22 cellular contexts compared by ENCODE assay signal in the genomic region with DNA sequence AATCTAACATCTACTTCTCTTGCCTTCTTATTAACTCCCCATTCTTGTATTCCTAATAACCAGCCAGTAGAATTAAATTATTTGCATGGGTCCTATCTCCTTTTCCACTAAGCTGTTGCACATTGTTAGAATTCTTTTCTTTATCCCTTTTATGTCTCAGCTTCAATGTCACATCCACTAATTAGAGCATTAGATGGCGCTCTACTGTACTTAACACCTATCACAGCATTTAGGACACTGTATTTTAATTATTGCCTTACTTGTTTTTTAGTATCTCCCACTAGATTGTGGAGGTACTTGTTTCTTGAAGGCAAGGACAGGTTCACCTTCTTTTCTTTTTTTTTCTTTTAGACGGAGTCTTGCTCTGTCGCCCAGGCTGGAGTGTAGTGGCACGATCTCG. TPM values are rescaled to one million over a fixed set of nuclear protein-coding genes. Genes with fewer than 3 reads are reported as not detected.
DNase-seq lines count a peak whose midpoint lies in the region; ATAC-seq and TF ChIP-seq lines count a peak whose summit lies in the region.
"Had no signal": no experiment of that assay in that cellular context is flagged by ENCODE, and none has a peak within 500 bp of the region (broad histone marks: within the 10 kb centered on the region; RNA-seq: fewer than 3 reads in every experiment).

No MANE protein-coding gene starts in this region.

- H3K4me1 ChIP-seq in OCI-LY7 (ENCODE audit: insufficient read depth, low read length, poor library complexity, severe bottlenecking), result peaks cover 21% of the 10 kb centered on the region
- peaks cover 20% of the 10 kb centered on the region for H3K4me1 ChIP-seq in lower lobe of right lung
- H3K4me1 ChIP-seq: BE2C had no signal

- no peak overlapping the region for H3K27ac ChIP-seq in OCI-LY7 (ENCODE audit: low read depth, low read length, poor library complexity, severe bottlenecking)
- no peak overlapping the region for H3K27ac ChIP-seq in lower lobe of right lung
- H3K27ac ChIP-seq: thoracic aorta had no signal

- peaks cover 14 to 42% (median 24%) of the 10 kb centered on the region in 4 donors for H3K4me1 Mint-ChIP-seq in naive thymus-derived CD8-positive, alpha-beta T cell

- peak; percentile 37 for DNase-seq in DMS53 (lab: John Stamatoyannopoulos, UW)
- DNase-seq in DMS53 treated with DMSO at 0.1 percent for 48 hours (lab: John Stamatoyannopoulos, UW; ENCODE audit: unreplicated experiment), result no peak
- no peak for DNase-seq in OCI-LY7 (ENCODE audit: low spot score)
- DNase-seq in naive thymus-derived CD8-positive, alpha-beta T cell, result no peak
- DNase-seq in lower lobe of right lung, result no peak
- no peak for DNase-seq in sciatic nerve (ENCODE audit: low spot score)
- DNase-seq: 8988T; activated CD4-positive, alpha-beta T cell treated with anti-CD3 and anti-CD28 coated beads, Interleukin-2, amount 50 U/mL, for 4 hours; activated effector memory CD4-positive, alpha-beta T cell treated with Interleukin-2 at 50 U/mL for 16 hours; amniotic stem cell; BE2C; cortex of kidney; kidney glomerular epithelial cell; NCI-H1105 treated with DMSO at 0.1 percent for 48 hours; NCI-H2107; stimulated activated CD4-positive, alpha-beta T cell treated with anti-CD3 and anti-CD28 coated beads, Interleukin-2, amount 100 ng/mL, for 48 hours; stimulated activated naive CD4-positive, alpha-beta T cell treated with Interleukin-2 at 50 U/mL for 16 hours; T-helper 17 cell had no signal

- H3K36me3 ChIP-seq in OCI-LY7 (ENCODE audit: insufficient read depth, low read length) (peaks cover 23% of the 10 kb centered on the region), lower lobe of right lung (peaks cover 43% of the 10 kb centered on the region)
- H3K36me3 ChIP-seq: BE2C had no signal

- peaks cover 8% of the 10 kb centered on the region; the same call in 1 of the 2 replicates for H3K79me2 ChIP-seq in OCI-LY7 (ENCODE audit: insufficient read depth, low read depth, low read length)

- no peak for ATAC-seq in naive thymus-derived CD8-positive, alpha-beta T cell
- ATAC-seq in GM21390 (IDR thresholded peaks at IDR 0.05; ENCODE audit: unreplicated experiment), result no peak
- no peak for ATAC-seq in lower lobe of right lung
- no peak for ATAC-seq in sciatic nerve
- ATAC-seq: T-helper 17 cell had no signal

- TF ChIP-seq CTCF in GM12873 (IDR thresholded peaks at IDR 0.05; ENCODE audit: insufficient read depth, low read depth, low read length, missing control alignments) (peak; percentile 3), OCI-LY7 (conservative IDR thresholded peaks at IDR 0.05; ENCODE audit: low read length) (peak; percentile 65), lower lobe of right lung (IDR thresholded peaks at IDR 0.05) (no peak)

- H3K9me3 Mint-ChIP-seq in naive thymus-derived CD8-positive, alpha-beta T cell, result no peaks in the 10 kb centered on the region

- no TSS peak for BruUV-seq in OCI-LY7 (replicated peaks; lab: Mats Ljungman, UMichigan)

- CTCF ChIA-PET in OCI-LY7 (lab: Charles Lee; ENCODE audit: unreplicated experiment), result no interaction called here

- no peak overlapping the region for H3K4me2 ChIP-seq in OCI-LY7 (ENCODE audit: low read length)

- H3K9me2 ChIP-seq in OCI-LY7 (ENCODE audit: insufficient read depth, low read length), result no peaks in the 10 kb centered on the region

- intact Hi-C loops in OCI-LY7 (cut with micrococcal nuclease; ENCODE audit: unreplicated experiment), result loop anchor here (2.0 kb wide), 1 partner anchor 16 kb away; no protein-coding TSS in a partner anchor
- intact Hi-C loops in lower lobe of right lung (cut with DNase I), result no loop called here
- intact Hi-C loops in sciatic nerve (cut with DNase I), result no loop called here

- POLR2A ChIA-PET in OCI-LY7 (lab: Charles Lee), result interaction anchor here (1.9 kb wide), 1 partner anchor 9 kb away, joined by 6 read pairs; no protein-coding TSS in a partner anchor
- POLR2A ChIA-PET in naive thymus-derived CD8-positive, alpha-beta T cell (lab: Charles Lee), result interaction anchor here (0.6 to 2.6 kb wide), 3 partner anchors 14 to 22 kb away, joined by 4 to 11 read pairs (median 4); a partner anchor contains a TSS

- H3K36me3 Mint-ChIP-seq in naive thymus-derived CD8-positive, alpha-beta T cell, result peaks cover 5 to 59% (median 10%) of the 10 kb centered on the region in 3 donors

- H3K4me3 Mint-ChIP-seq in naive thymus-derived CD8-positive, alpha-beta T cell, result no peak overlapping the region
- H3K4me3 Mint-ChIP-seq: T-helper 17 cell had no signal

- peak overlapping the region in 7 of 10 donors; percentile 26 to 90 (median 51) for H3K27ac Mint-ChIP-seq in naive thymus-derived CD8-positive, alpha-beta T cell
- H3K27ac Mint-ChIP-seq: T-helper 17 cell had no signal

- no peaks in the 10 kb centered on the region for H3K27me3 Mint-ChIP-seq in naive thymus-derived CD8-positive, alpha-beta T cell
- H3K27me3 Mint-ChIP-seq: T-helper 17 cell had no signal

- no peaks in the 10 kb centered on the region for H4K20me1 ChIP-seq in OCI-LY7 (ENCODE audit: insufficient read depth, low read length)

- no peaks in the 10 kb centered on the region for H3K9me3 ChIP-seq in OCI-LY7 (ENCODE audit: low read length)
- H3K9me3 ChIP-seq in lower lobe of right lung, result no peaks in the 10 kb centered on the region
- H3K9me3 ChIP-seq: BE2C, thoracic aorta had no signal

- H3K4me3 ChIP-seq in OCI-LY7 (ENCODE audit: low read depth, low read length, poor library complexity, severe bottlenecking), result no peak overlapping the region
- no peak overlapping the region for H3K4me3 ChIP-seq in lower lobe of right lung
- H3K4me3 ChIP-seq: thoracic aorta had no signal

- no peaks in the 10 kb centered on the region for H3K27me3 ChIP-seq in lower lobe of right lung (ENCODE audit: low read depth)
- H3K27me3 ChIP-seq: BE2C had no signal

- no peak overlapping the region for H2AFZ ChIP-seq in OCI-LY7 (ENCODE audit: low read length)

RNA-seq across cellular contexts. Expression of a gene that starts 3.8 kb away (rescaled TPM):
- 7.9 and 12.5 TPM in 2 replicates for total RNA-seq in OCI-LY7 (2014; rRNA removed; shearing (Covaris generic))
- total RNA-seq in OCI-LY7 (2022) (11.9 and 12.7 TPM in 2 replicates), lower lobe of right lung (6.2 TPM), sciatic nerve (12.1 TPM)
- 10 to 100 TPM; 24.7 to 26.2 TPM for total RNA-seq in naive thymus-derived CD8-positive, alpha-beta T cell
- polyA plus RNA-seq in naive thymus-derived CD8-positive, alpha-beta T cell, result 10 to 100 TPM; 19.0 to 26.9 (median 22.0) TPM

RNA-seq across cellular contexts. Expression of a gene that starts 3.9 kb away (rescaled TPM):
- total RNA-seq in OCI-LY7 (2014; rRNA removed; shearing (Covaris generic)), result 3.8 and 13.3 TPM in 2 replicates
- 10.8 and 14.1 TPM in 2 replicates for total RNA-seq in OCI-LY7 (2022)
- 10 to 100 TPM; 23.8 to 32.1 TPM for total RNA-seq in naive thymus-derived CD8-positive, alpha-beta T cell
- 10 to 100 TPM; 22.5 to 26.4 (median 24.1) TPM for polyA plus RNA-seq in naive thymus-derived CD8-positive, alpha-beta T cell
- 9.9 TPM for total RNA-seq in lower lobe of right lung
- total RNA-seq in sciatic nerve, result 11.0 TPM

RNA-seq across cellular contexts. Expression of a gene that starts 17.1 kb away (rescaled TPM):
- total RNA-seq in OCI-LY7 (2014; rRNA removed; shearing (Covaris generic)), result 0.25 and 0.31 TPM in 2 replicates
- 1.3 and 2.1 TPM in 2 replicates for total RNA-seq in OCI-LY7 (2022)
- 1 to 10 TPM; 3.9 to 5.7 TPM for total RNA-seq in naive thymus-derived CD8-positive, alpha-beta T cell
- polyA plus RNA-seq in naive thymus-derived CD8-positive, alpha-beta T cell, result 1 to 10 TPM; 6.1 to 6.8 (median 6.7) TPM
- 1.5 TPM for total RNA-seq in lower lobe of right lung
- not detected for total RNA-seq in sciatic nerve
- total RNA-seq: osteoblast had no signal

RNA-seq across cellular contexts. Expression of a gene that starts 22.3 kb away (rescaled TPM):
- total RNA-seq in OCI-LY7 (2014; rRNA removed; shearing (Covaris generic)), result 35.9 and 40.2 TPM in 2 replicates
- total RNA-seq in OCI-LY7 (2022) (34.2 and 34.6 TPM in 2 replicates), lower lobe of right lung (28.1 TPM), sciatic nerve (34.5 TPM)
- total RNA-seq in naive thymus-derived CD8-positive, alpha-beta T cell, result 10 to 100 TPM; 63.4 to 66.5 TPM
- polyA plus RNA-seq in naive thymus-derived CD8-positive, alpha-beta T cell, result 10 to 100 TPM; 40.4 to 49.0 (median 43.8) TPM

RNA-seq across cellular contexts. Expression of a gene that starts 22.4 kb away (rescaled TPM):
- 27.7 and 30.9 TPM in 2 replicates for total RNA-seq in OCI-LY7 (2014; rRNA removed; shearing (Covaris generic))
- total RNA-seq in OCI-LY7 (2022) (28.8 and 31.4 TPM in 2 replicates), lower lobe of right lung (19.4 TPM), sciatic nerve (22.6 TPM)
- total RNA-seq in naive thymus-derived CD8-positive, alpha-beta T cell, result 10 to 100 TPM; 20.7 to 21.2 TPM
- polyA plus RNA-seq in naive thymus-derived CD8-positive, alpha-beta T cell, result 10 to 100 TPM; 19.1 to 23.5 (median 20.4) TPM
